8 cellular contexts compared by ENCODE assay signal in the genomic region with DNA sequence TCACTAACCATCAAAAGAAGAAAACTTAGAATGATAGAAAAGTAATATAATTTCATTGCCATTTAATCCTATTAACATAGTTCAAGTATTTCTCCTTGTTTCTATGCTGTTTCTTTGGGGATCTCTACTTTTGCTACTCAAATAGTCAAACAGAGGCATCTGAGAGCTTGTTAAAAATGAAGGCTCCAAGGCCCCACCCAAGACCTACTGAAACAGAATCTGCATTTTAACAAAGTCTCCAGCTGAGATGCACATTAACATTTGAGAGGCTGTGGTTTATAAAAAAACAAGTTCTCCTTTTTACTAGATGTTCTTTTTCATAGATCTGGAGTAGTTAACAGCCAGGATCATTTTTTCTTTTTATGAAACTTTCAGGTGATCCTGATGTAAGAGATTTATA. TPM values are rescaled to one million over a fixed set of nuclear protein-coding genes. Genes with fewer than 3 reads are reported as not detected.
"Had no signal": no experiment of that assay in that cellular context is flagged by ENCODE, and none has a peak within 500 bp of the region (broad histone marks: within the 10 kb centered on the region; RNA-seq: fewer than 3 reads in every experiment).

No MANE protein-coding gene starts in this region.

- H3K27ac Mint-ChIP-seq: HFFc6, IgD-negative memory B cell had no signal

- H3K4me3 Mint-ChIP-seq: H9, HFFc6, IgD-negative memory B cell had no signal

- H3K36me3 Mint-ChIP-seq: IgD-negative memory B cell had no signal

- ATAC-seq: HCT116, HepG2 had no signal

- DNase-seq: GOT3, H9, HFFc6, KBM-7 had no signal

- H3K4me1 Mint-ChIP-seq: IgD-negative memory B cell had no signal

- H3K27me3 Mint-ChIP-seq: IgD-negative memory B cell had no signal

- H3K27ac ChIP-seq: HL-60 had no signal

RNA-seq across cellular contexts. Expression of a gene that starts 31.8 kb away (rescaled TPM):
- total RNA-seq: HepG2, HFFc6 had no signal
- polyA plus RNA-seq: IgD-negative memory B cell had no signal
